15 cellular contexts compared by ENCODE assay signal in the genomic region with DNA sequence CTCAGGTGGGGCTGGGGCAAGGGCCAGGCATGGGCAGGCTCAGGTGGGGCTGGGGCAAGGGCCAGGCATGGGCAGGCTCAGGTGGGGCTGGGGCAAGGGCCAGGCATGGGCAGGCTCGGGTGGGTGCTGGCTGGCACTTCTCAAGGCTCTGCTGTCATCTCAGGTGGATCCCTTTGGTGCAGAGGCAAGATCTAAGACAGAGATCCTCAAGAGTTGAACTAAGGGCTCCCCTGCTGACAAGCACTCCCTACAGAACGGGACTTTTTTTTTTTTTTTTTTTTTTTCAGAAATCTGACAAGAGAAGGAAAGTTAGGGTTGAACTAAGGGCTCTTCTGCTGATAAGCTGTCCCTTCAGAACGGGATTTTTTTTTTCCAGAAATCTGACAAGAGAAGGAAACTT. TPM values are rescaled to one million over a fixed set of nuclear protein-coding genes. Genes with fewer than 3 reads are reported as not detected.
DNase-seq lines count a peak whose midpoint lies in the region; ATAC-seq and TF ChIP-seq lines count a peak whose summit lies in the region.
"Had no signal": no experiment of that assay in that cellular context is flagged by ENCODE, and none has a peak within 500 bp of the region (broad histone marks: within the 10 kb centered on the region; RNA-seq: fewer than 3 reads in every experiment).

No MANE protein-coding gene starts in this region.

- no peaks in the 10 kb centered on the region for H3K9me3 Mint-ChIP-seq in stimulated activated naive CD8-positive, alpha-beta T cell treated with anti-CD3 and anti-CD28 coated beads, Interleukin-15, amount 100 ng/mL, for 72 hours
- no peaks in the 10 kb centered on the region for H3K9me3 Mint-ChIP-seq in effector memory CD8-positive, alpha-beta T cell
- no peaks in the 10 kb centered on the region for H3K9me3 Mint-ChIP-seq in activated T-cell treated with anti-CD3 and anti-CD28 coated beads, Interleukin-2, amount 50 U/mL, for 24 hours

- peaks cover 14% of the 10 kb centered on the region for H3K36me3 Mint-ChIP-seq in effector memory CD8-positive, alpha-beta T cell (ENCODE audit: insufficient read depth)
- peaks cover 2% of the 10 kb centered on the region for H3K36me3 Mint-ChIP-seq in activated T-cell treated with anti-CD3 and anti-CD28 coated beads, Interleukin-2, amount 50 U/mL, for 24 hours (ENCODE audit: low read depth)

- H3K4me1 ChIP-seq in Peyer's patch = peaks cover 0 to 14% (median 5%) of the 10 kb centered on the region in 4 donors
- H3K4me1 ChIP-seq: BE2C had no signal

- no peak for DNase-seq in stimulated activated naive CD8-positive, alpha-beta T cell treated with anti-CD3 and anti-CD28 coated beads, Interleukin-15, amount 100 ng/mL, for 72 hours
- no peak for DNase-seq in stimulated activated naive CD8-positive, alpha-beta T cell treated with anti-CD3 and anti-CD28 coated beads, Interleukin-15, Interleukin-2, amounts not matched to agents 100 U/mL and 50 U/mL, for 24 hours
- DNase-seq in Peyer's patch = no peak
- peak in 1 of 3 experiments; percentile 20 for DNase-seq in effector memory CD8-positive, alpha-beta T cell
- no peak for DNase-seq in NCI-H2196 (lab: John Stamatoyannopoulos, UW; ENCODE audit: unreplicated experiment)
- no peak for DNase-seq in activated T-cell treated with anti-CD3 and anti-CD28 coated beads, Interleukin-2, amount 50 U/mL, for 24 hours
- DNase-seq: BE2C, GOT3, NCI-H1048, NCI-H146, NCI-H748 treated with DMSO at 0.1 percent for 48 hours, PC-9 had no signal

- no peak for TF ChIP-seq POLR2A in Peyer's patch (IDR thresholded peaks at IDR 0.05)

- no peaks in the 10 kb centered on the region for H3K9me3 ChIP-seq in Peyer's patch
- H3K9me3 ChIP-seq: BE2C had no signal

- no peak for ATAC-seq in stimulated activated naive CD8-positive, alpha-beta T cell treated with anti-CD3 and anti-CD28 coated beads, Interleukin-15, amount 100 ng/mL, for 72 hours
- no peak for ATAC-seq in stimulated activated naive CD8-positive, alpha-beta T cell treated with anti-CD3 and anti-CD28 coated beads, Interleukin-15, Interleukin-2, amounts not matched to agents 100 U/mL and 50 U/mL, for 24 hours
- peak; percentile 15 for ATAC-seq in effector memory CD8-positive, alpha-beta T cell (replicated peaks)
- ATAC-seq in HG02885 (IDR thresholded peaks at IDR 0.05; ENCODE audit: poor library complexity, unreplicated experiment) = no peak
- ATAC-seq: Right ventricle myocardium inferior had no signal

- no peaks in the 10 kb centered on the region for H3K27me3 ChIP-seq in Peyer's patch
- H3K27me3 ChIP-seq: BE2C had no signal

- peak overlapping the region in 3 of 4 donors; percentile 46 to 84 (median 55) for H3K27ac ChIP-seq in Peyer's patch
- H3K27ac ChIP-seq: HL-60, PC-9 had no signal

- H3K36me3 ChIP-seq in Peyer's patch = no peaks in the 10 kb centered on the region

- no peak overlapping the region for H3K4me3 Mint-ChIP-seq in stimulated activated naive CD8-positive, alpha-beta T cell treated with anti-CD3 and anti-CD28 coated beads, Interleukin-15, amount 100 ng/mL, for 72 hours
- peak overlapping the region in 1 of 2 donors; percentile 42 for H3K4me3 Mint-ChIP-seq in effector memory CD8-positive, alpha-beta T cell
- H3K4me3 Mint-ChIP-seq in activated T-cell treated with anti-CD3 and anti-CD28 coated beads, Interleukin-2, amount 50 U/mL, for 24 hours = no peak overlapping the region

- no peaks in the 10 kb centered on the region for H3K27me3 Mint-ChIP-seq in stimulated activated naive CD8-positive, alpha-beta T cell treated with anti-CD3 and anti-CD28 coated beads, Interleukin-15, amount 100 ng/mL, for 72 hours
- H3K27me3 Mint-ChIP-seq in effector memory CD8-positive, alpha-beta T cell = no peaks in the 10 kb centered on the region
- H3K27me3 Mint-ChIP-seq in activated T-cell treated with anti-CD3 and anti-CD28 coated beads, Interleukin-2, amount 50 U/mL, for 24 hours = no peaks in the 10 kb centered on the region

- H3K27ac Mint-ChIP-seq in stimulated activated naive CD8-positive, alpha-beta T cell treated with anti-CD3 and anti-CD28 coated beads, Interleukin-15, amount 100 ng/mL, for 72 hours = peak overlapping the region; percentile 34 to 65
- H3K27ac Mint-ChIP-seq in effector memory CD8-positive, alpha-beta T cell = peak overlapping the region; percentile 100
- H3K27ac Mint-ChIP-seq in activated T-cell treated with anti-CD3 and anti-CD28 coated beads, Interleukin-2, amount 50 U/mL, for 24 hours = no peak overlapping the region

- H3K4me3 ChIP-seq in Peyer's patch = no peak overlapping the region
- H3K4me3 ChIP-seq: PC-9 had no signal

- TF ChIP-seq CTCF in Peyer's patch (IDR thresholded peaks at IDR 0.05) = no peak

- H3K4me1 Mint-ChIP-seq in stimulated activated naive CD8-positive, alpha-beta T cell treated with anti-CD3 and anti-CD28 coated beads, Interleukin-15, amount 100 ng/mL, for 72 hours = peaks cover 23% of the 10 kb centered on the region
- peaks cover 32 to 35% of the 10 kb centered on the region in 2 donors for H3K4me1 Mint-ChIP-seq in effector memory CD8-positive, alpha-beta T cell (ENCODE audit: low read depth in 2 of 2)
- H3K4me1 Mint-ChIP-seq in activated T-cell treated with anti-CD3 and anti-CD28 coated beads, Interleukin-2, amount 50 U/mL, for 24 hours (ENCODE audit: low read depth) = peaks cover 21% of the 10 kb centered on the region

RNA-seq across cellular contexts. Expression of a gene that starts 24.9 kb away (rescaled TPM):
- total RNA-seq in Peyer's patch = 10 to 100 TPM; 23.1 to 86.1 (median 58.6) TPM

RNA-seq across cellular contexts. Expression of a gene that starts 26.5 kb away (rescaled TPM):
- 1 to 10 TPM in 2 of 4 donors, under 1 TPM in 1, not detected in 1; 0.70 to 2.7 (median 1.3) TPM for total RNA-seq in Peyer's patch

RNA-seq across cellular contexts. Expression of a gene that starts 31.6 kb away (rescaled TPM):
- total RNA-seq in Peyer's patch = 100 to 1,000 TPM in 3 of 4 donors, 10 to 100 TPM in 1; 77.6 to 196 (median 157) TPM

RNA-seq across cellular contexts. Expression of a gene that starts 39.2 kb away (rescaled TPM):
- not detected for total RNA-seq in Peyer's patch
- total RNA-seq: PC-9, Right ventricle myocardium inferior had no signal
